In the genomic region with DNA sequence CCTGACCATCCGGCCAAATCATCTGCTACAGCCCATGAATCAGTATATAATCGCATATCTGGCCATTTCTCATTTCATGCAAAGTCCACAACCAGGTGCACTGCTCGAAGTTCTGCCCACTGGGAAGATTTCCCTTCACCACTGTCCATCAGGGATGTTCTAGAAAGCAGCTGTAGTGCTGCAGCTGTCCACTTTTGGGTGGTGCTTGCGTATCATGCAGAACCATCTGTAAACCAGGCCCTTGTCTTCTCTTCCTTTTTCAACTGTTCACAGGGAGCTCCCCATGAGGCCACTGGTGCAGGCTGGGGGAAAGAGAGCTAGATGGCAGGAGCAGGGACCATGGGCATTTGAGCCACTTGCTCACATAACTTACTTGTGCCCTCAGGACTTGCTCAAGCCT, we compare ENCODE assay signal across 11 cellular contexts.
"Had no signal": no experiment of that assay in that cellular context is flagged by ENCODE, and none has a peak within 500 bp of the region (broad histone marks: within the 10 kb centered on the region; RNA-seq: fewer than 3 reads in every experiment).

No MANE protein-coding gene starts in this region.

- H3K9ac ChIP-seq: GM23248 had no signal

- ATAC-seq: GM23338, HCT116 had no signal

- H3K36me3 ChIP-seq: HAP-1 had no signal

- H3K4me3 ChIP-seq: GM23248, GM23338, HAP-1 had no signal

- H3K4me2 ChIP-seq: GM23338 had no signal

- FAIRE-seq: H1, H54 had no signal

- H3K9me3 ChIP-seq: HAP-1 had no signal

- H2AFZ ChIP-seq: GM23248, GM23338 had no signal

- DNase-seq: GM23248, GOT3, H7, H9, HCEC 1CT, HFFc6 had no signal

- H3K27ac ChIP-seq: GM23248 had no signal

- H3K4me1 ChIP-seq: HAP-1 had no signal
